Comparison of ENCODE assay signal across 20 cellular contexts in the genomic region with DNA sequence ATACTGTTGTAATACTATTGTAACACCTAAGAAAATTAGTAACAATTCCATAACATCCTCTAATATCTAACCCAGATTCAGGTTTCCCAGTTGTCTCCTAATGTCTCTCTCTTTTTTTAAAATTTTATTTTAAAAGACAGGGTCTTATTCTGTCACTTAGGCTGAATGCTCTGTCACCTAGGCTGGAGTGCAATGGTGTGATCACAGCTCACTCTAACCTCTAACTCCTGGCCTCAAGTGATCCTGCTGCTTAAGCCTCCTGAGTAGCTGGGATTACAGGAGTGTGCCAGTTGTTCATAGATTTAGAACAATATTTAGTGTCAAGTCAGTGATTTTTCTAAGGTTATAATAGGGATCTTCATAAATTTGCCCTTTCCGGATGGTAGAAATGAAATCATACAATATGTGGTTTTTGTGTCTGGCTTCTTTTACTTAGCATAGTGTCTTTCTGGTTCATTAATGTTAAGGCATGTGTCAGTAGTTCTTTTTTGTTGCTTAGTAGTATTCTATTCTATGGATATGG. TPM values are rescaled to one million over a fixed set of nuclear protein-coding genes. Genes with fewer than 3 reads are reported as not detected.
DNase-seq lines count a peak whose midpoint lies in the region; ATAC-seq, FAIRE-seq and TF ChIP-seq lines count a peak whose summit lies in the region.
"Had no signal": no experiment of that assay in that cellular context is flagged by ENCODE, and none has a peak within 500 bp of the region (broad histone marks: within the 10 kb centered on the region; RNA-seq: fewer than 3 reads in every experiment).

No MANE protein-coding gene starts in this region.

- intact Hi-C loops in HepG2 (cut with micrococcal nuclease; ENCODE audit: unreplicated experiment) = no loop called here
- intact Hi-C loops in right lobe of liver (cut with DNase I) = no loop called here
- intact Hi-C loops in CD14-positive monocyte (cut with micrococcal nuclease) = loop anchor here in 1 of 2 donors (10.0 kb wide), 1 partner anchor 53 kb away; no protein-coding TSS in a partner anchor

- H2AFZ ChIP-seq in HepG2 (ENCODE audit: low read length) = no peak overlapping the region

- no peak overlapping the region for H3K9ac ChIP-seq in HepG2 (ENCODE audit: insufficient read depth, low read depth, low read length)

- no peak overlapping the region for H3K4me3 ChIP-seq in HepG2 (replicated peaks in 1 of 3; ENCODE audit: insufficient read depth in 1 of 3, low read depth in 2 of 3, low read length in 3 of 3)
- no peak overlapping the region for H3K4me3 ChIP-seq in right lobe of liver
- H3K4me3 ChIP-seq: HAP-1 had no signal

- no TSS peak for BruUV-seq in HepG2 (replicated peaks; lab: Mats Ljungman, UMichigan)

- no peak for TF ChIP-seq POLR2A in HepG2 (IDR thresholded peaks at IDR 0.05; ENCODE audit: insufficient read depth in 1 of 2, low read depth in 2 of 2, low read length in 2 of 2)
- no peak for TF ChIP-seq POLR2A in right lobe of liver (IDR thresholded peaks at IDR 0.05)

- H3K4me3 Mint-ChIP-seq in HFFc6 (no peak overlapping the region), CD14-positive monocyte (no peak overlapping the region)
- no peak overlapping the region for H3K4me3 Mint-ChIP-seq in effector memory CD8-positive, alpha-beta T cell
- H3K4me3 Mint-ChIP-seq: B cell; CD4-positive, alpha-beta memory T cell had no signal

- H3K9me3 ChIP-seq in HepG2 (ENCODE audit: low read length) = no peaks in the 10 kb centered on the region
- no peaks in the 10 kb centered on the region for H3K9me3 ChIP-seq in right lobe of liver
- H3K9me3 ChIP-seq: HAP-1 had no signal

- FAIRE-seq in HepG2 (lab: Jason Lieb, UNC) = no peak
- FAIRE-seq: G401.6, GM12892, GM19239, H1 had no signal

- CTCF ChIA-PET in HepG2 (lab: Yijun Ruan, JAX; ENCODE audit: low intra/inter-chr PET ratio, low total read pairs) = no interaction called here

- TF ChIP-seq EP300 in HepG2 (IDR thresholded peaks at IDR 0.05; ENCODE audit: low read depth in 2 of 2, low read length in 2 of 2) (no peak), HepG2 (CRISPR knock-in tag; IDR thresholded peaks at IDR 0.05; ENCODE audit: borderline replicate concordance) (no peak)

- no peak overlapping the region for H3K27ac ChIP-seq in HepG2 (ENCODE audit: extremely low read length, insufficient read depth, low read length)
- no peak overlapping the region for H3K27ac ChIP-seq in right lobe of liver

- peaks cover 13% of the 10 kb centered on the region; the same call in 1 of the 2 replicates for H4K20me1 ChIP-seq in HepG2 (ENCODE audit: insufficient read depth, low read length)

- H3K27me3 Mint-ChIP-seq in HFFc6 (ENCODE audit: insufficient read depth) (no peaks in the 10 kb centered on the region; the same call in 1 of the 2 replicates), CD14-positive monocyte (ENCODE audit: low read depth in 3 of 3) (no peaks in the 10 kb centered on the region)
- H3K27me3 Mint-ChIP-seq in effector memory CD8-positive, alpha-beta T cell = no peaks in the 10 kb centered on the region
- H3K27me3 Mint-ChIP-seq: B cell; CD4-positive, alpha-beta memory T cell had no signal

- peaks cover 95% of the 10 kb centered on the region for H3K79me2 ChIP-seq in HepG2 (ENCODE audit: insufficient read depth, low read length)

- H3K36me3 ChIP-seq in HepG2 (replicated peaks in 1 of 2; ENCODE audit: control insufficient read depth in 1 of 2, insufficient read depth in 2 of 2, low read length in 2 of 2) (peaks cover 2 to 22% of the 10 kb centered on the region in 2 experiments; a peak in 2 of 5 replicates), right lobe of liver (no peaks in the 10 kb centered on the region)
- H3K36me3 ChIP-seq: HAP-1 had no signal

- H3K4me1 ChIP-seq in HepG2 (ENCODE audit: insufficient read depth, low read length) (no peaks in the 10 kb centered on the region), right lobe of liver (peaks cover 0 to 4% (median 0%) of the 10 kb centered on the region in 4 donors)
- H3K4me1 ChIP-seq: HAP-1 had no signal

- no peaks in the 10 kb centered on the region for H3K27me3 ChIP-seq in HepG2 (ENCODE audit: control insufficient read depth in 1 of 2, insufficient read depth in 2 of 2, low read length in 2 of 2)
- H3K27me3 ChIP-seq in right lobe of liver = no peaks in the 10 kb centered on the region

- no peak overlapping the region for H3K4me2 ChIP-seq in HepG2 (ENCODE audit: low read depth, low read length)

- peaks cover 48% of the 10 kb centered on the region for H3K36me3 Mint-ChIP-seq in HFFc6 (ENCODE audit: low read depth)
- H3K36me3 Mint-ChIP-seq in effector memory CD8-positive, alpha-beta T cell (ENCODE audit: insufficient read depth) = peaks cover 10% of the 10 kb centered on the region
- peaks cover 37 to 38% of the 10 kb centered on the region in 2 donors for H3K36me3 Mint-ChIP-seq in CD14-positive monocyte

- TF ChIP-seq RAD21 in HepG2 (CRISPR knock-in tag; IDR thresholded peaks at IDR 0.05) = no peak

- TF ChIP-seq CTCF in HepG2 (CRISPR knock-in tag; IDR thresholded peaks at IDR 0.05) (no peak), right lobe of liver (IDR thresholded peaks at IDR 0.05) (no peak), HFFc6 (IDR thresholded peaks at IDR 0.05) (no peak), CD14-positive monocyte (IDR thresholded peaks at IDR 0.05) (no peak)

- WGBS in HepG2 (ENCODE audit: low lambda C conversion rate) = 95% methylated on average over 1 of the region's 1 CpG
- 100% methylated on average over 1 of the region's 1 CpG for WGBS in right lobe of liver (ENCODE audit: insufficient coverage, low coverage, low lambda C conversion rate, missing lambda C conversion rate)

- POLR2A ChIA-PET in HepG2 (lab: Yijun Ruan, JAX) = interaction anchor here (1.4 kb wide), 1 partner anchor 13 kb away, joined by 3 read pairs; no protein-coding TSS in a partner anchor

- ATAC-seq in HepG2 (no peak), right lobe of liver (no peak), HG02763 (IDR thresholded peaks at IDR 0.05; ENCODE audit: unreplicated experiment) (no peak), HG02623 (IDR thresholded peaks at IDR 0.05; ENCODE audit: unreplicated experiment) (no peak)
- ATAC-seq in effector memory CD8-positive, alpha-beta T cell (replicated peaks) = no peak

- in situ Hi-C loops in HepG2 (cut with HindIII; ENCODE audit: extremely low pct_ligation_motif_present, low pct_unique_long_range_greater_than_20kb) = no loop called here

- H3K9me3 Mint-ChIP-seq in HFFc6 (no peaks in the 10 kb centered on the region), CD14-positive monocyte (peaks cover 0 to 2% (median 0%) of the 10 kb centered on the region in 7 donors)
- H3K9me3 Mint-ChIP-seq in effector memory CD8-positive, alpha-beta T cell = no peaks in the 10 kb centered on the region
- H3K9me3 Mint-ChIP-seq: CD4-positive, alpha-beta memory T cell had no signal

- H3K4me1 Mint-ChIP-seq in HFFc6 (ENCODE audit: low read depth) (peaks cover 77% of the 10 kb centered on the region), CD14-positive monocyte (peaks cover 17% of the 10 kb centered on the region)
- peaks cover 45 to 81% of the 10 kb centered on the region in 2 donors for H3K4me1 Mint-ChIP-seq in effector memory CD8-positive, alpha-beta T cell (ENCODE audit: low read depth in 2 of 2)

- no peak for DNase-seq in HepG2 (ENCODE audit: low spot score)
- no peak for DNase-seq in right lobe of liver
- no peak for DNase-seq in HFFc6
- no peak for DNase-seq in effector memory CD8-positive, alpha-beta T cell
- DNase-seq in CD14-positive monocyte (ENCODE audit: low spot score) = no peak
- DNase-seq: C1 segment of cervical spinal cord; CD4-positive, alpha-beta memory T cell; DMS153; DMS79 treated with DMSO at 0.1 percent for 48 hours; EL; IMR-90; KG1 had no signal

- H3K27ac Mint-ChIP-seq in HFFc6 (peak overlapping the region; percentile 2; the same call in 1 of the 2 replicates), CD14-positive monocyte (no peak overlapping the region)
- peak overlapping the region; percentile 7 to 11 for H3K27ac Mint-ChIP-seq in effector memory CD8-positive, alpha-beta T cell
- H3K27ac Mint-ChIP-seq: B cell had no signal

RNA-seq across cellular contexts. Expression of gene RALA, which starts 14.7 kb away (rescaled TPM):
- total RNA-seq in HepG2 (2016; rRNA removed; fragmentation: Illumina TruSeq; extraction: Trizol) (11.8 and 23.0 TPM in 2 replicates), right lobe of liver (10 to 100 TPM in 5 of 6 experiments, 1 to 10 TPM in 1; 7.5 to 13.8 (median 12.4) TPM)
- total RNA-seq in HepG2 (2016; cell fraction: cytosol; rRNA removed; fragmentation: Illumina TruSeq; extraction: Trizol; ENCODE audit: low read depth) = 6.1 and 6.9 TPM in 2 replicates
- 12.6 and 22.2 TPM in 2 replicates for total RNA-seq in HepG2 (2016; cell fraction: insoluble cytoplasmic fraction; rRNA removed; fragmentation: Illumina TruSeq; extraction: Trizol)
- total RNA-seq in HepG2 (2016; cell fraction: membrane; rRNA removed; fragmentation: Illumina TruSeq; extraction: Trizol) = 13.0 and 14.4 TPM in 2 replicates
- 10.8 and 11.3 TPM in 2 replicates for total RNA-seq in HepG2 (2016; cell fraction: nucleus; rRNA removed; fragmentation: Illumina TruSeq; extraction: Trizol)
- polyA plus RNA-seq in HepG2 (2011; rRNA removed) (12.8 and 19.5 TPM in 2 replicates), CD14-positive monocyte (10 to 100 TPM; 30.8 to 32.0 TPM)
- polyA plus RNA-seq in HepG2 (2011; cell fraction: cytosol; rRNA removed) = 9.2 and 12.2 TPM in 2 replicates
- 6.4 and 6.7 TPM in 2 replicates for polyA plus RNA-seq in HepG2 (2011; cell fraction: nucleus; rRNA removed)
- 23.7 and 26.7 TPM in 2 replicates for polyA plus RNA-seq in HepG2 (2012)
- 14.5 and 15.2 TPM in 2 replicates for polyA plus RNA-seq in HepG2 (2016; cell fraction: cytosol; fragmentation: Illumina TruSeq; extraction: Trizol; ENCODE audit: low read depth)
- polyA plus RNA-seq in HepG2 (2016; cell fraction: insoluble cytoplasmic fraction; fragmentation: Illumina TruSeq; extraction: Trizol; ENCODE audit: low read depth) = 50.3 and 60.4 TPM in 2 replicates
- polyA plus RNA-seq in HepG2 (2016; cell fraction: membrane; fragmentation: Illumina TruSeq; extraction: Trizol; ENCODE audit: low read depth) = 16.5 and 20.5 TPM in 2 replicates
- 19.8 and 21.9 TPM in 2 replicates for polyA plus RNA-seq in HepG2 (2016; cell fraction: nucleus; fragmentation: Illumina TruSeq; extraction: Trizol; ENCODE audit: insufficient read depth, low read depth)
- 9.4 and 17.2 TPM in 2 replicates for polyA minus RNA-seq in HepG2 (2011; rRNA and poly(A)+ RNA removed; ENCODE audit: low replicate concordance)
- polyA minus RNA-seq in HepG2 (2011; cell fraction: cytosol; rRNA and poly(A)+ RNA removed) = 16.0 and 21.1 TPM in 2 replicates
- 23.4 and 25.4 TPM in 2 replicates for polyA minus RNA-seq in HepG2 (2011; cell fraction: nucleus; rRNA and poly(A)+ RNA removed)
- total RNA-seq in HFFc6 (2021; fragmentation: NEBNext Ultra II Directional; extraction: Animal tissue kit (Norgen Biotek cat#: 25700)) = 10 to 100 TPM; 43.3 to 53.9 (median 45.7) TPM

Comparison
In these comparisons a context has a peak if more than half of its experiments do, and no peak if none do; other contexts are left out.
1. H3K27ac Mint-ChIP-seq: peak in HFFc6 (single experiment) and effector memory CD8-positive, alpha-beta T cell (2 of 2); none in CD14-positive monocyte (0 of 7).